In genomic region chr11:103055174-103055890, GRCh38 we compare ENCODE assay signal across 8 cellular contexts. TPM values are rescaled to one million over a fixed set of nuclear protein-coding genes. Genes with fewer than 3 reads are reported as not detected.
DNase-seq lines count a peak whose midpoint lies in the region; ATAC-seq and TF ChIP-seq lines count a peak whose summit lies in the region.

No MANE protein-coding gene starts in this region.

- no peak overlapping the region for H3K4me3 Mint-ChIP-seq in activated CD4-positive, alpha-beta T cell treated with anti-CD3 and anti-CD28 coated beads for 36 hours
- H3K4me3 Mint-ChIP-seq in activated CD8-positive, alpha-beta T cell treated with anti-CD3 and anti-CD28 coated beads, Interleukin-2, amount 10 ng/mL, durations not matched to agents 7 days and 5 days = no peak overlapping the region

- POLR2A ChIA-PET in activated CD4-positive, alpha-beta T cell treated with anti-CD3 and anti-CD28 coated beads for 36 hours (lab: Charles Lee) = no interaction called here
- POLR2A ChIA-PET in activated CD8-positive, alpha-beta T cell treated with anti-CD3 and anti-CD28 coated beads, Interleukin-2, amount 10 ng/mL, durations not matched to agents 7 days and 5 days (lab: Charles Lee) = no interaction called here

- peaks cover 5% of the 10 kb centered on the region for H3K4me1 Mint-ChIP-seq in activated CD4-positive, alpha-beta T cell treated with anti-CD3 and anti-CD28 coated beads for 36 hours
- H3K4me1 Mint-ChIP-seq in activated CD8-positive, alpha-beta T cell treated with anti-CD3 and anti-CD28 coated beads, Interleukin-2, amount 10 ng/mL, durations not matched to agents 7 days and 5 days (ENCODE audit: low read depth) = no peaks in the 10 kb centered on the region

- no peaks in the 10 kb centered on the region for H3K27me3 Mint-ChIP-seq in activated CD4-positive, alpha-beta T cell treated with anti-CD3 and anti-CD28 coated beads for 36 hours
- no peaks in the 10 kb centered on the region for H3K27me3 Mint-ChIP-seq in activated CD8-positive, alpha-beta T cell treated with anti-CD3 and anti-CD28 coated beads, Interleukin-2, amount 10 ng/mL, durations not matched to agents 7 days and 5 days (ENCODE audit: low read depth)

- H3K9me3 ChIP-seq in uterus = no peaks in the 10 kb centered on the region

- no peak overlapping the region for H3K27ac Mint-ChIP-seq in activated CD4-positive, alpha-beta T cell treated with anti-CD3 and anti-CD28 coated beads for 36 hours
- no peak overlapping the region for H3K27ac Mint-ChIP-seq in activated CD8-positive, alpha-beta T cell treated with anti-CD3 and anti-CD28 coated beads, Interleukin-2, amount 10 ng/mL, durations not matched to agents 7 days and 5 days

- TF ChIP-seq POLR2A in NB4 (IDR thresholded peaks at IDR 0.05; ENCODE audit: extremely low read depth, insufficient read length) (no peak), uterus (IDR thresholded peaks at IDR 0.05) (no peak)

- no peak overlapping the region for H3K27ac ChIP-seq in uterus

- no peaks in the 10 kb centered on the region for H3K4me1 ChIP-seq in uterus

- DNase-seq in activated CD4-positive, alpha-beta T cell treated with anti-CD3 and anti-CD28 coated beads for 36 hours = no peak
- DNase-seq in activated CD4-positive, alpha-beta T cell treated with anti-CD3 and anti-CD28 coated beads for 1 hour = no peak
- peak; percentile 46 for DNase-seq in NB4 (ENCODE audit: low read depth)
- DNase-seq in activated CD8-positive, alpha-beta T cell treated with anti-CD3 and anti-CD28 coated beads, Interleukin-2, amount 10 ng/mL, durations not matched to agents 7 days and 5 days = no peak
- DNase-seq in iris pigment epithelial cell (ENCODE audit: low read depth) = peak; percentile 49
- DNase-seq in uterus = no peak
- DNase-seq in C1 segment of cervical spinal cord (lab: John Stamatoyannopoulos, UW) = no peak

- no peaks in the 10 kb centered on the region for H3K36me3 ChIP-seq in uterus

- peaks cover 7% of the 10 kb centered on the region for H3K36me3 Mint-ChIP-seq in activated CD4-positive, alpha-beta T cell treated with anti-CD3 and anti-CD28 coated beads for 36 hours (ENCODE audit: low read depth)
- no peaks in the 10 kb centered on the region for H3K36me3 Mint-ChIP-seq in activated CD8-positive, alpha-beta T cell treated with anti-CD3 and anti-CD28 coated beads, Interleukin-2, amount 10 ng/mL, durations not matched to agents 7 days and 5 days (ENCODE audit: low read depth)

- H3K9me3 Mint-ChIP-seq in activated CD4-positive, alpha-beta T cell treated with anti-CD3 and anti-CD28 coated beads for 36 hours (ENCODE audit: low read depth) = peaks cover 2% of the 10 kb centered on the region
- no peaks in the 10 kb centered on the region for H3K9me3 Mint-ChIP-seq in activated CD8-positive, alpha-beta T cell treated with anti-CD3 and anti-CD28 coated beads, Interleukin-2, amount 10 ng/mL, durations not matched to agents 7 days and 5 days (ENCODE audit: insufficient read depth)

- intact Hi-C loops in activated CD4-positive, alpha-beta T cell treated with anti-CD3 and anti-CD28 coated beads for 36 hours (cut with DNase I, micrococcal nuclease) = loop anchor here (1.0 kb wide), 4 partner anchors 19 to 321 kb away; no protein-coding TSS in a partner anchor
- intact Hi-C loops in uterus (cut with DNase I; ENCODE audit: low total_unique reads) = no loop called here

- TF ChIP-seq CTCF in NB4 (IDR thresholded peaks at IDR 0.05; ENCODE audit: low read depth, low read length) = peak; percentile 39
- peak; percentile 28 to 52 (median 43) for TF ChIP-seq CTCF in uterus (IDR thresholded peaks at IDR 0.05)

- H3K4me3 ChIP-seq in NB4 (ENCODE audit: low read depth, low read length) (no peak overlapping the region), uterus (no peak overlapping the region)

- H3K27me3 ChIP-seq in uterus = no peaks in the 10 kb centered on the region

- ATAC-seq in activated CD4-positive, alpha-beta T cell treated with anti-CD3 and anti-CD28 coated beads for 36 hours = peak; percentile 61
- ATAC-seq in GM21576 (IDR thresholded peaks at IDR 0.05; ENCODE audit: unreplicated experiment) = peak; percentile 70
- ATAC-seq in activated CD8-positive, alpha-beta T cell treated with anti-CD3 and anti-CD28 coated beads, Interleukin-2, amount 10 ng/mL, durations not matched to agents 7 days and 5 days = peak; percentile 57

- CTCF ChIA-PET in activated CD4-positive, alpha-beta T cell treated with anti-CD3 and anti-CD28 coated beads for 36 hours (lab: Charles Lee) = interaction anchor here (0.7 to 2.7 kb wide), 3 partner anchors 19 to 115 kb away, joined by 3 to 7 read pairs (median 3); no protein-coding TSS in a partner anchor
- CTCF ChIA-PET in activated CD8-positive, alpha-beta T cell treated with anti-CD3 and anti-CD28 coated beads, Interleukin-2, amount 10 ng/mL, durations not matched to agents 7 days and 5 days (lab: Charles Lee) = interaction anchor here (0.6 to 2.9 kb wide), 11 partner anchors 10 to 141 kb away, joined by 3 to 15 read pairs (median 4); partner anchors contain the start of gene DYNC2H1

RNA-seq across cellular contexts. Expression of gene DCUN1D5, which starts 36.6 kb away (rescaled TPM):
- 10 to 100 TPM; 59.2 to 78.1 TPM for total RNA-seq in activated CD4-positive, alpha-beta T cell treated with anti-CD3 and anti-CD28 coated beads for 36 hours
- 10 to 100 TPM; 31.3 to 34.0 TPM for total RNA-seq in activated CD8-positive, alpha-beta T cell treated with anti-CD3 and anti-CD28 coated beads, Interleukin-2, amount 10 ng/mL, durations not matched to agents 7 days and 5 days
- total RNA-seq in uterus = 10 to 100 TPM in 3 of 4 donors, 1 to 10 TPM in 1; 1.8 to 54.1 (median 22.4) TPM

RNA-seq across cellular contexts. Expression of gene DYNC2H1, which starts 53.9 kb away (rescaled TPM):
- total RNA-seq in activated CD4-positive, alpha-beta T cell treated with anti-CD3 and anti-CD28 coated beads for 36 hours = 1 to 10 TPM; 1.4 to 1.9 TPM
- 1 to 10 TPM; 1.6 to 1.7 TPM for total RNA-seq in activated CD8-positive, alpha-beta T cell treated with anti-CD3 and anti-CD28 coated beads, Interleukin-2, amount 10 ng/mL, durations not matched to agents 7 days and 5 days
- 10 to 100 TPM; 24.8 to 96.1 (median 53.5) TPM for total RNA-seq in uterus

Comparison
In these comparisons a context has a peak if more than half of its experiments do, and no peak if none do; other contexts are left out.
1. DNase-seq: peak in NB4 (single experiment) and iris pigment epithelial cell (single experiment); none in activated CD4-positive, alpha-beta T cell treated with anti-CD3 and anti-CD28 coated beads for 36 hours (single experiment), activated CD4-positive, alpha-beta T cell treated with anti-CD3 and anti-CD28 coated beads for 1 hour (single experiment), activated CD8-positive, alpha-beta T cell treated with anti-CD3 and anti-CD28 coated beads, Interleukin-2, amount 10 ng/mL, durations not matched to agents 7 days and 5 days (single experiment), uterus (0 of 2) and C1 segment of cervical spinal cord (0 of 14).
2. RNA of gene DYNC2H1, which starts 53.9 kb away (total RNA-seq): 24.8 to 96.1 TPM in uterus; 1.4 to 1.9 TPM in activated CD4-positive, alpha-beta T cell treated with anti-CD3 and anti-CD28 coated beads for 36 hours and 1.6 to 1.7 TPM in activated CD8-positive, alpha-beta T cell treated with anti-CD3 and anti-CD28 coated beads, Interleukin-2, amount 10 ng/mL, durations not matched to agents 7 days and 5 days; every median in the first group is over 4 times any median in the second.
3. Peak in every context shown above with its lines, with median percentiles within 50 percentile points of each other: ATAC-seq.